20 cellular contexts compared by ENCODE assay signal in genomic region chr10:14995964-14996565, GRCh38. TPM values are rescaled to one million over a fixed set of nuclear protein-coding genes. Genes with fewer than 3 reads are reported as not detected.
DNase-seq lines count a peak whose midpoint lies in the region; ATAC-seq, FAIRE-seq and TF ChIP-seq lines count a peak whose summit lies in the region.
"Had no signal": no experiment of that assay in that cellular context is flagged by ENCODE, and none has a peak within 500 bp of the region (broad histone marks: within the 10 kb centered on the region; RNA-seq: fewer than 3 reads in every experiment).

No MANE protein-coding gene starts in this region.

- H3K4me1 Mint-ChIP-seq in activated naive CD8-positive, alpha-beta T cell (ENCODE audit: low read depth), result no peaks in the 10 kb centered on the region
- H3K4me1 Mint-ChIP-seq in activated naive CD8-positive, alpha-beta T cell treated with anti-CD3 and anti-CD28 coated beads, Interleukin-2, amount 50 U/mL, for 24 hours, result peaks cover 2% of the 10 kb centered on the region
- peaks cover 8% of the 10 kb centered on the region for H3K4me1 Mint-ChIP-seq in astrocyte (ENCODE audit: low read depth, unreplicated experiment)

- peak overlapping the region; percentile 54 for H3K4me2 ChIP-seq in astrocyte (ENCODE audit: low read length)
- H3K4me2 ChIP-seq in skeletal muscle satellite cell (ENCODE audit: low read length), result peak overlapping the region; percentile 66

- H3K27me3 Mint-ChIP-seq in activated naive CD8-positive, alpha-beta T cell, result no peaks in the 10 kb centered on the region
- peaks cover 3% of the 10 kb centered on the region for H3K27me3 Mint-ChIP-seq in activated naive CD8-positive, alpha-beta T cell treated with anti-CD3 and anti-CD28 coated beads, Interleukin-2, amount 50 U/mL, for 24 hours
- peaks cover 6% of the 10 kb centered on the region for H3K27me3 Mint-ChIP-seq in astrocyte (ENCODE audit: low read depth, unreplicated experiment)
- H3K27me3 Mint-ChIP-seq: CD4-positive, CD25-positive, alpha-beta regulatory T cell had no signal

- TF ChIP-seq CTCF in astrocyte (IDR thresholded peaks at IDR 0.05; ENCODE audit: insufficient read depth, low read depth, low read length), result no peak

- H3K9ac ChIP-seq in astrocyte (ENCODE audit: low read length) (peak overlapping the region; percentile 18), iPS-15b (ENCODE audit: low read depth, low read length) (no peak overlapping the region), skeletal muscle satellite cell (ENCODE audit: low read depth, low read length) (peak overlapping the region; percentile 56)
- H3K9ac ChIP-seq: GM23248 had no signal

- H3K4me1 ChIP-seq in astrocyte (ENCODE audit: insufficient read depth, low read length), result no peaks in the 10 kb centered on the region
- no peaks in the 10 kb centered on the region for H3K4me1 ChIP-seq in iPS-15b (ENCODE audit: control insufficient read depth, insufficient read depth, low read length)
- H3K4me1 ChIP-seq in skeletal muscle satellite cell (ENCODE audit: control insufficient read depth, insufficient read depth, low read length), result no peaks in the 10 kb centered on the region

- H3K36me3 Mint-ChIP-seq in activated naive CD8-positive, alpha-beta T cell, result no peaks in the 10 kb centered on the region
- no peaks in the 10 kb centered on the region for H3K36me3 Mint-ChIP-seq in activated naive CD8-positive, alpha-beta T cell treated with anti-CD3 and anti-CD28 coated beads, Interleukin-2, amount 50 U/mL, for 24 hours (ENCODE audit: low read depth)
- H3K36me3 Mint-ChIP-seq in astrocyte (ENCODE audit: low read depth, unreplicated experiment), result no peaks in the 10 kb centered on the region
- H3K36me3 Mint-ChIP-seq: CD4-positive, CD25-positive, alpha-beta regulatory T cell had no signal

- FAIRE-seq in astrocyte (lab: Jason Lieb, UNC), result no peak
- FAIRE-seq: A204.1 had no signal

- H3K4me3 ChIP-seq in astrocyte (ENCODE audit: insufficient read depth, low read depth, low read length) (peak overlapping the region; percentile 17), iPS-15b (ENCODE audit: low read depth, low read length) (peak overlapping the region; percentile 55), skeletal muscle satellite cell (ENCODE audit: low read length) (peak overlapping the region; percentile 66)
- H3K4me3 ChIP-seq: GM23248 had no signal

- H3K9me3 ChIP-seq in astrocyte (ENCODE audit: insufficient read depth, low read depth, low read length), result no peaks in the 10 kb centered on the region
- no peaks in the 10 kb centered on the region for H3K9me3 ChIP-seq in iPS-15b (ENCODE audit: control insufficient read depth, insufficient read depth, low read length)
- H3K9me3 ChIP-seq in skeletal muscle satellite cell (replicated peaks; ENCODE audit: low read length), result no peaks in the 10 kb centered on the region

- H3K36me3 ChIP-seq in astrocyte (ENCODE audit: insufficient read depth, low read length) (no peaks in the 10 kb centered on the region), iPS-15b (ENCODE audit: control insufficient read depth, insufficient read depth, low read length) (no peaks in the 10 kb centered on the region), skeletal muscle satellite cell (ENCODE audit: insufficient read depth, low read length) (no peaks in the 10 kb centered on the region)

- H3K27me3 ChIP-seq in astrocyte (ENCODE audit: insufficient read depth, low read length) (no peaks in the 10 kb centered on the region), iPS-15b (ENCODE audit: control insufficient read depth, insufficient read depth, low read length) (peaks cover 11% of the 10 kb centered on the region), skeletal muscle satellite cell (ENCODE audit: control insufficient read depth, insufficient read depth, low read length) (no peaks in the 10 kb centered on the region)

- no peaks in the 10 kb centered on the region for H4K20me1 ChIP-seq in astrocyte (ENCODE audit: insufficient read depth, low read length)

- H2AFZ ChIP-seq in astrocyte (ENCODE audit: low read depth, low read length), result no peak overlapping the region
- H2AFZ ChIP-seq: GM23248 had no signal

- DNase-seq in activated naive CD8-positive, alpha-beta T cell treated with anti-CD3 and anti-CD28 coated beads, Interleukin-2, amount 50 U/mL, for 24 hours, result no peak
- DNase-seq in astrocyte (ENCODE audit: low read depth), result no peak
- DNase-seq in LoVo (ENCODE audit: low spot score), result no peak
- DNase-seq: CD4-positive, CD25-positive, alpha-beta regulatory T cell; DND-41; GDM1; GM23248; Karpas-422; NCI-H1930; NCI-H2171 treated with DMSO at 0.1 percent for 48 hours; NCI-H82; Right ventricle myocardium superior had no signal

- no peak overlapping the region for H3K27ac Mint-ChIP-seq in activated naive CD8-positive, alpha-beta T cell
- H3K27ac Mint-ChIP-seq in activated naive CD8-positive, alpha-beta T cell treated with anti-CD3 and anti-CD28 coated beads, Interleukin-2, amount 50 U/mL, for 24 hours, result no peak overlapping the region
- H3K27ac Mint-ChIP-seq in astrocyte (ENCODE audit: unreplicated experiment), result no peak overlapping the region
- H3K27ac Mint-ChIP-seq: CD4-positive, CD25-positive, alpha-beta regulatory T cell had no signal

- no peaks in the 10 kb centered on the region for H3K9me3 Mint-ChIP-seq in activated naive CD8-positive, alpha-beta T cell (ENCODE audit: low read depth)
- no peaks in the 10 kb centered on the region for H3K9me3 Mint-ChIP-seq in activated naive CD8-positive, alpha-beta T cell treated with anti-CD3 and anti-CD28 coated beads, Interleukin-2, amount 50 U/mL, for 24 hours
- H3K9me3 Mint-ChIP-seq in astrocyte (ENCODE audit: unreplicated experiment), result peaks cover 2% of the 10 kb centered on the region
- H3K9me3 Mint-ChIP-seq: CD4-positive, CD25-positive, alpha-beta regulatory T cell had no signal

- ATAC-seq in activated naive CD8-positive, alpha-beta T cell treated with anti-CD3 and anti-CD28 coated beads, Interleukin-2, amount 50 U/mL, for 24 hours, result no peak
- ATAC-seq in HG03108 (IDR thresholded peaks at IDR 0.05; ENCODE audit: unreplicated experiment) (no peak), HG03135 (IDR thresholded peaks at IDR 0.05; ENCODE audit: unreplicated experiment) (no peak)
- ATAC-seq: Panc1 had no signal

- H3K79me2 ChIP-seq in astrocyte (ENCODE audit: insufficient read depth, low read length), result no peaks in the 10 kb centered on the region

- peak overlapping the region; percentile 30 for H3K4me3 Mint-ChIP-seq in activated naive CD8-positive, alpha-beta T cell
- no peak overlapping the region for H3K4me3 Mint-ChIP-seq in activated naive CD8-positive, alpha-beta T cell treated with anti-CD3 and anti-CD28 coated beads, Interleukin-2, amount 50 U/mL, for 24 hours
- H3K4me3 Mint-ChIP-seq in astrocyte (ENCODE audit: unreplicated experiment), result no peak overlapping the region
- H3K4me3 Mint-ChIP-seq: CD4-positive, CD25-positive, alpha-beta regulatory T cell had no signal

- no peak overlapping the region for H3K27ac ChIP-seq in astrocyte (ENCODE audit: low read depth, low read length)
- H3K27ac ChIP-seq: GM23248 had no signal

RNA-seq across cellular contexts. Expression of gene MEIG1, which starts 36.9 kb away (rescaled TPM):
- total RNA-seq in astrocyte, result 0.43 and 0.53 TPM in 2 replicates
- total RNA-seq in skeletal muscle satellite cell (2012; rRNA removed), result not detected in 2 replicates
- total RNA-seq: CD4-positive, CD25-positive, alpha-beta regulatory T cell; GM23248; NCI-H460; Right ventricle myocardium superior had no signal

RNA-seq across cellular contexts. Expression of gene DCLRE1C, which starts 42.2 kb away (rescaled TPM):
- 8.5 and 10.1 TPM in 2 replicates for total RNA-seq in astrocyte
- 7.4 TPM in 2 replicates for total RNA-seq in skeletal muscle satellite cell (2012; rRNA removed)

RNA-seq across cellular contexts. Expression of gene OLAH, which starts 47.7 kb away (rescaled TPM):
- not detected in 2 replicates for total RNA-seq in astrocyte
- total RNA-seq in skeletal muscle satellite cell (2012; rRNA removed), result 2.6 and 6.1 TPM in 2 replicates
- total RNA-seq: CD4-positive, CD25-positive, alpha-beta regulatory T cell; GM23248 had no signal
